In the genomic region with DNA sequence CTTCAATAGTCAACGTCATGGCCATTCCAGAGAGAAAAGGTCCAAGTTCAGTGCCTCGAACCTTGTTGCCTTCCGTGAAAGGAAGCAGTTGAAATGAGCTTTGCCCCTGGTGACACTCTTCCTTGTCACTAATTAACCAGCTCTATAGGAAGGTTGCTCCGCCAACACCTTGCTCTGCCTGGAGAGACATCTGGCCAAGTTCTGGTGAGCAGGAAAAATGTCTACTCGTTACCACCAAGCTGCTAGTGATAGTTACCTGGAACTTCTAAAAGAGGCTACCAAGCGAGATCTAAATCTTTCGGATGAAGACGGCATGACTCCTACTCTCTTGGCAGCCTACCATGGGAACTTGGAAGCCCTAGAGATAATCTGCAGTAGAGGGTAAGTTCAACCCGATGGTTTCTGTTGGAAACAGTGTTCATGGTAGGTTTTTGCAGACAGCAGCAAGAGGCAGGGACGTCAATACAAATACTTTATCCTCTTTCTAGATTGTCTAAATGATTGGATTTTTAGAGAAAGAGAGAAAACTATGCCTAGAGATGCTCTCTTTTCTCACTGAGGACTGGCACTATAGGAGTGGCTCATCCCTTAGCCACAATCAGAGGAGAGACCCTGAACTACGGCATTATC, we compare ENCODE assay signal across 1 cellular context.
TF ChIP-seq lines count a peak whose summit lies in the region.

A gene with protein sequence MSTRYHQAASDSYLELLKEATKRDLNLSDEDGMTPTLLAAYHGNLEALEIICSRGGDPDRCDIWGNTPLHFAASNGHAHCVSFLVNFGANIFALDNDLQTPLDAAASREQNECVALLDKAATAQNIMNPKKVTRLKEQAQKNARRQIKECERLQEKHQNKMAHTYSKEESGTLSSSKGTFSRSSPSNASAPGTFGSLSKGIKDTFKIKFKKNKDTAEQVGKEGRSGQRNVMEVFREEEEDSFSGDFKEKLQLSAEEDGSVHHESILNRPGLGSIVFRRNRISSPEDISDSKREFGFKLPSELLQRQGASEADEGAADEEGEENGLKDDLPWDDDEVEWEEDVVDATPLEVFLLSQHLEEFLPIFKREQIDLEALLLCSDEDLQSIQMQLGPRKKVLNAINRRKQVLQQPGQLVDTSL (plus strand): TSS at position 179 of the 630 bp plus-strand sequence. CDS start 39 bp downstream, at position 218.

TF ChIP-seq in H1, 55 proteins besides CTCF, POLR2A, EP300 and RAD21:
- no peak for TF ChIP-seq PHF8 (conservative IDR thresholded peaks at IDR 0.05; ENCODE audit: low read depth, low read length)
- no peak for TF ChIP-seq EGR1 (IDR thresholded peaks at IDR 0.05; ENCODE audit: borderline replicate concordance, low read depth, low read length)
- no peak for TF ChIP-seq CBX8 (IDR thresholded peaks at IDR 0.05; ENCODE audit: borderline replicate concordance, low read depth, low read length)
- TF ChIP-seq ASH2L (IDR thresholded peaks at IDR 0.05; ENCODE audit: low read length): no peak
- no peak for TF ChIP-seq RBBP5 (IDR thresholded peaks at IDR 0.05; ENCODE audit: borderline replicate concordance, low read depth, low read length)
- no peak for TF ChIP-seq SP4 (IDR thresholded peaks at IDR 0.05; ENCODE audit: low read length)
- TF ChIP-seq MAFK (IDR thresholded peaks at IDR 0.05; ENCODE audit: low read depth, low read length): no peak
- TF ChIP-seq JUN (IDR thresholded peaks at IDR 0.05; ENCODE audit: low read depth, low read length): no peak
